Comparison of ENCODE assay signal across 16 cellular contexts in genomic region chr7:70619659-70620058, GRCh38.
A peak's percentile ranks its signal among the peaks of the same experiment; 100 is the strongest.
DNase-seq lines count a peak whose midpoint lies in the region; ATAC-seq, FAIRE-seq and TF ChIP-seq lines count a peak whose summit lies in the region.
"Had no signal": no experiment of that assay in that cellular context is flagged by ENCODE, and none has a peak within 500 bp of the region (broad histone marks: within the 10 kb centered on the region; RNA-seq: fewer than 3 reads in every experiment).

No MANE protein-coding gene starts in this region.

- H3K9me3 ChIP-seq in HepG2 (ENCODE audit: low read length) (no peaks in the 10 kb centered on the region), right lobe of liver (no peaks in the 10 kb centered on the region), iPS-18a (ENCODE audit: control insufficient read depth, low read depth, low read length) (no peaks in the 10 kb centered on the region)

- POLR2A ChIA-PET in HepG2 (lab: Yijun Ruan, JAX): no interaction called here

- ATAC-seq in HepG2 (no peak), right lobe of liver (no peak), HG03432 (IDR thresholded peaks at IDR 0.05; ENCODE audit: unreplicated experiment) (no peak)

- H4K20me1 ChIP-seq in HepG2 (ENCODE audit: insufficient read depth, low read length): no peaks in the 10 kb centered on the region

- H3K9ac ChIP-seq in HepG2 (ENCODE audit: insufficient read depth, low read depth, low read length) (no peak overlapping the region), iPS-18a (ENCODE audit: low read length) (no peak overlapping the region)

- H3K27me3 ChIP-seq in HepG2 (ENCODE audit: control insufficient read depth in 1 of 2, insufficient read depth in 2 of 2, low read length in 2 of 2) (no peaks in the 10 kb centered on the region; a peak in 3 of 5 replicates), right lobe of liver (no peaks in the 10 kb centered on the region), iPS-18a (ENCODE audit: control insufficient read depth, insufficient read depth, low read length) (peaks cover 44% of the 10 kb centered on the region)

- H3K4me3 ChIP-seq in HepG2 (replicated peaks in 1 of 3; ENCODE audit: insufficient read depth in 1 of 3, low read depth in 2 of 3, low read length in 3 of 3): no peak overlapping the region
- no peak overlapping the region for H3K4me3 ChIP-seq in right lobe of liver
- peak overlapping the region; percentile 28 for H3K4me3 ChIP-seq in iPS-18a (ENCODE audit: low read length)

- BruUV-seq in HepG2 (replicated peaks; lab: Mats Ljungman, UMichigan): no TSS peak

- no peak for TF ChIP-seq POLR2A in HepG2 (IDR thresholded peaks at IDR 0.05; ENCODE audit: insufficient read depth in 1 of 2, low read depth in 2 of 2, low read length in 2 of 2)
- no peak for TF ChIP-seq POLR2A in right lobe of liver (IDR thresholded peaks at IDR 0.05)

- H3K27ac ChIP-seq in HepG2 (ENCODE audit: extremely low read length, insufficient read depth, low read length): no peak overlapping the region
- H3K27ac ChIP-seq in right lobe of liver: no peak overlapping the region
- H3K27ac ChIP-seq in iPS-18a (ENCODE audit: low read length): no peak overlapping the region

- no peak for DNase-seq in HepG2 (ENCODE audit: low spot score)
- DNase-seq in right lobe of liver: no peak
- DNase-seq in NCI-H748 treated with DMSO at 0.1 percent for 48 hours (lab: John Stamatoyannopoulos, UW): peak; percentile 44
- DNase-seq in retina: peak; percentile 35
- DNase-seq in DMS114 treated with DMSO at 0.1 percent for 48 hours (lab: John Stamatoyannopoulos, UW; ENCODE audit: unreplicated experiment): no peak
- DNase-seq in activated T-cell treated with anti-CD3 and anti-CD28 coated beads for 4 hours: no peak
- DNase-seq: CD4-positive, alpha-beta memory T cell; HCEC 1CT; KBM-7; NCI-H1048; NCI-H187; NCI-H524; SW 1271 had no signal

- H3K79me2 ChIP-seq in HepG2 (ENCODE audit: insufficient read depth, low read length): no peaks in the 10 kb centered on the region

- no peaks in the 10 kb centered on the region for H3K4me1 ChIP-seq in HepG2 (ENCODE audit: insufficient read depth, low read length)
- peaks cover 0 to 24% (median 8%) of the 10 kb centered on the region in 4 donors for H3K4me1 ChIP-seq in right lobe of liver
- peaks cover 36% of the 10 kb centered on the region for H3K4me1 ChIP-seq in iPS-18a (ENCODE audit: control insufficient read depth, low read depth, low read length)

- no peak for TF ChIP-seq RAD21 in HepG2 (CRISPR knock-in tag; IDR thresholded peaks at IDR 0.05)

- CTCF ChIA-PET in HepG2 (lab: Yijun Ruan, JAX; ENCODE audit: low intra/inter-chr PET ratio, low total read pairs): no interaction called here

- no peak overlapping the region for H2AFZ ChIP-seq in HepG2 (ENCODE audit: low read length)

- no peak overlapping the region for H3K4me2 ChIP-seq in HepG2 (ENCODE audit: low read depth, low read length)

- TF ChIP-seq EP300 in HepG2 (IDR thresholded peaks at IDR 0.05; ENCODE audit: low read depth in 2 of 2, low read length in 2 of 2): no peak
- no peak for TF ChIP-seq EP300 in HepG2 (CRISPR knock-in tag; IDR thresholded peaks at IDR 0.05; ENCODE audit: borderline replicate concordance)

- TF ChIP-seq CTCF in HepG2 (CRISPR knock-in tag; IDR thresholded peaks at IDR 0.05): no peak
- TF ChIP-seq CTCF in right lobe of liver (IDR thresholded peaks at IDR 0.05): no peak

- in situ Hi-C loops in HepG2 (cut with HindIII; ENCODE audit: extremely low pct_ligation_motif_present, low pct_unique_long_range_greater_than_20kb): no loop called here

- H3K36me3 ChIP-seq in HepG2 (replicated peaks in 1 of 2; ENCODE audit: control insufficient read depth in 1 of 2, insufficient read depth in 2 of 2, low read length in 2 of 2) (no peaks in the 10 kb centered on the region), right lobe of liver (no peaks in the 10 kb centered on the region), iPS-18a (ENCODE audit: control insufficient read depth, low read depth, low read length) (no peaks in the 10 kb centered on the region)

- FAIRE-seq in HepG2 (lab: Jason Lieb, UNC): no peak
- FAIRE-seq: D721Med had no signal

- WGBS in HepG2 (ENCODE audit: low lambda C conversion rate): 46% methylated on average over 5 of the region's 7 CpGs
- 80% methylated on average over 1 of the region's 7 CpGs for WGBS in right lobe of liver (ENCODE audit: insufficient coverage, low coverage, low lambda C conversion rate, missing lambda C conversion rate)

- intact Hi-C loops in HepG2 (cut with micrococcal nuclease; ENCODE audit: unreplicated experiment) (no loop called here), right lobe of liver (cut with DNase I) (loop anchor here in 1 of 2 donors (10.0 kb wide), 1 partner anchor 55 kb away; no protein-coding TSS in a partner anchor)

TF ChIP-seq in HepG2, 621 proteins besides CTCF, POLR2A, EP300 and RAD21:
- TF ChIP-seq MATR3 (CRISPR knock-in tag; IDR thresholded peaks at IDR 0.05) (no peak), MLLT10 (CRISPR knock-in tag; IDR thresholded peaks at IDR 0.05) (no peak), FOXK1 (CRISPR knock-in tag; IDR thresholded peaks at IDR 0.05; ENCODE audit: borderline replicate concordance, low read depth) (no peak), NFE2L2 (IDR thresholded peaks at IDR 0.05; ENCODE audit: low read length) (no peak), RFXANK (CRISPR knock-in tag; IDR thresholded peaks at IDR 0.05) (no peak), DMAP1 (CRISPR knock-in tag; IDR thresholded peaks at IDR 0.05) (no peak), ZNF20 (CRISPR knock-in tag; IDR thresholded peaks at IDR 0.05) (no peak), TRIM22 (IDR thresholded peaks at IDR 0.05) (no peak), ARID4A (CRISPR knock-in tag; IDR thresholded peaks at IDR 0.05; ENCODE audit: borderline replicate concordance) (no peak), RORA (CRISPR knock-in tag; IDR thresholded peaks at IDR 0.05) (no peak), TCF7 (IDR thresholded peaks at IDR 0.05; ENCODE audit: low read depth) (no peak), MAFF (IDR thresholded peaks at IDR 0.05; ENCODE audit: low read depth, low read length) (peak; percentile 87), ESRRA (CRISPR knock-in tag; IDR thresholded peaks at IDR 0.05; ENCODE audit: low read depth) (no peak), ZMAT3 (CRISPR knock-in tag; conservative IDR thresholded peaks at IDR 0.05) (no peak), MAFK (conservative IDR thresholded peaks at IDR 0.05 in 1 of 2, IDR thresholded peaks at IDR 0.05 in 1 of 2; ENCODE audit: low read length in 2 of 2) (peak; percentile 76 to 91), SMYD3 (CRISPR knock-in tag; IDR thresholded peaks at IDR 0.05) (no peak), TRAFD1 (CRISPR knock-in tag; IDR thresholded peaks at IDR 0.05; ENCODE audit: borderline replicate concordance) (no peak)

Comparison
In these comparisons a context has a peak if more than half of its experiments do, and no peak if none do; other contexts are left out.
1. DNase-seq: peak in NCI-H748 treated with DMSO at 0.1 percent for 48 hours (single experiment) and retina (single experiment); none in HepG2 (single experiment), right lobe of liver (0 of 3), DMS114 treated with DMSO at 0.1 percent for 48 hours (single experiment) and activated T-cell treated with anti-CD3 and anti-CD28 coated beads for 4 hours (single experiment).